Comparison of ENCODE assay signal across 21 cellular contexts in genomic region chr3:155658669-155659068, GRCh38.
"Had no signal": no experiment of that assay in that cellular context is flagged by ENCODE, and none has a peak within 500 bp of the region (broad histone marks: within the 10 kb centered on the region; RNA-seq: fewer than 3 reads in every experiment).

No MANE protein-coding gene starts in this region.

- H3K36me3 ChIP-seq: neutrophil, pancreas, right lobe of liver, stomach, thyroid gland had no signal

- H3K4me1 ChIP-seq: right lobe of liver had no signal

- FAIRE-seq: colon, frontal cortex, keratinocyte, pancreas had no signal

- DNase-seq: dorsolateral prefrontal cortex; effector CD4-positive, alpha-beta T cell; hypothalamus; immature natural killer cell; naive B cell; pancreas; right lobe of liver; stimulated activated CD4-positive, alpha-beta T cell treated with anti-CD3 and anti-CD28 coated beads, Interleukin-12 subunit alpha, Interleukin-12 subunit beta, amount 100 ng/mL, for 4 hours; stimulated activated CD4-positive, alpha-beta T cell treated with anti-CD3 and anti-CD28 coated beads, Interleukin-1b, Interleukin-23, amount 100 ng/mL, for 48 hours; stimulated activated CD4-positive, alpha-beta T cell treated with anti-CD3 and anti-CD28 coated beads, Interleukin-4, amount 100 ng/mL, for 1 hour; stimulated activated CD8-positive, alpha-beta memory T cell treated with anti-CD3 and anti-CD28 coated beads, Interleukin-4, amount 100 ng/mL, for 48 hours; stimulated activated naive CD4-positive, alpha-beta T cell treated with Interleukin-2 at 50 U/mL for 16 hours; stomach; thyroid gland had no signal

- H3K4me3 ChIP-seq: dorsolateral prefrontal cortex, lung, pancreas, right lobe of liver, smooth muscle cell, stomach, thyroid gland had no signal

- H3K9me3 ChIP-seq: neutrophil, pancreas, right lobe of liver, stomach, thyroid gland had no signal

- H3K27ac ChIP-seq: dorsolateral prefrontal cortex, neutrophil, pancreas, right lobe of liver, stomach, thyroid gland had no signal

- ATAC-seq: left lobe of liver, pancreas, right lobe of liver had no signal

- H3K27me3 ChIP-seq: dorsolateral prefrontal cortex, neutrophil, pancreas, right lobe of liver, stomach, thyroid gland had no signal
